ENCODE assay signal across 9 cellular contexts in the genomic region with DNA sequence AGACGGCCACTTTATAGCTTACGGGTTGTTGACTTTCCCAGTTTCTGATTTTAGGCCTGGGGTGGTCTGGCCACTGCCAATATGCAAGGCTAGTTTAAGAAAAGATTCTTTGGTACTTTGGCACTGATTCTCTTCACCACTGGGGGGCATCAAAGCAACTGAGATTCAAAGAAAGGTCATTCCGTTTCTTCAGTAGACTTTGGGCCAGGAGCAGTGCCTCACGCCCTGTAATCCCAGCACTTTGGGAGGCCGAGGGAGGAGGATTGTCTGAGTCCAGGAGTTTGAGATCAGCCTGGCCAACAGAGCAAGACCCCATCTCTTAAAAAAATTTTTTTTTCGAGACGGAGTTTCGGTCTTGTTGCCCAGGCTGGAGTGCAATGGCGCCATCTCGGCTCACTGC. TPM values are rescaled to one million over a fixed set of nuclear protein-coding genes. Genes with fewer than 3 reads are reported as not detected.
DNase-seq lines count a peak whose midpoint lies in the region; ATAC-seq and TF ChIP-seq lines count a peak whose summit lies in the region.
"Had no signal": no experiment of that assay in that cellular context is flagged by ENCODE, and none has a peak within 500 bp of the region (broad histone marks: within the 10 kb centered on the region; RNA-seq: fewer than 3 reads in every experiment).

No MANE protein-coding gene starts in this region.

- intact Hi-C loops in transverse colon (cut with DNase I; ENCODE audit: low total_unique reads) = no loop called here

- no peak overlapping the region for H3K27ac Mint-ChIP-seq in activated naive CD4-positive, alpha-beta T cell treated with anti-CD3 and anti-CD28 coated beads, Interleukin-2, amount 10 ng/mL, durations not matched to agents 7 days and 5 days

- H3K4me3 ChIP-seq in transverse colon = no peak overlapping the region
- H3K4me3 ChIP-seq: BLaER1 had no signal

- in situ Hi-C loops in transverse colon (cut with MboI; ENCODE audit: low pct_ligation_motif_present in 1 of 4, low pct_unique_long_range_greater_than_20kb in 1 of 4, low sequenced_read_pairs in 3 of 4) = loop anchor here in 1 of 4 donors (25.0 kb wide), 1 partner anchor 404 kb away; no protein-coding TSS in a partner anchor

- TF ChIP-seq CTCF in transverse colon (IDR thresholded peaks at IDR 0.05) = peak; percentile 35 to 49 (median 44)

- H3K27ac ChIP-seq in transverse colon = no peak overlapping the region
- H3K27ac ChIP-seq: BLaER1 had no signal

- peaks cover 66% of the 10 kb centered on the region for H3K36me3 Mint-ChIP-seq in activated naive CD4-positive, alpha-beta T cell treated with anti-CD3 and anti-CD28 coated beads, Interleukin-2, amount 10 ng/mL, durations not matched to agents 7 days and 5 days

- H3K9me3 Mint-ChIP-seq in activated naive CD4-positive, alpha-beta T cell treated with anti-CD3 and anti-CD28 coated beads, Interleukin-2, amount 10 ng/mL, durations not matched to agents 7 days and 5 days = no peaks in the 10 kb centered on the region

- 74 to 100% methylated on average over 2 to 10 of the region's 10 CpGs for WGBS in transverse colon (ENCODE audit: low coverage in 1 of 2), 2 donors

- peaks cover 0 to 61% (median 20%) of the 10 kb centered on the region in 4 donors for H3K36me3 ChIP-seq in transverse colon

- no peaks in the 10 kb centered on the region for H3K27me3 ChIP-seq in transverse colon
- H3K27me3 ChIP-seq: BLaER1 had no signal

- ATAC-seq in GM19351 (IDR thresholded peaks at IDR 0.05; ENCODE audit: unreplicated experiment) (no peak), GM18520 (IDR thresholded peaks at IDR 0.05; ENCODE audit: unreplicated experiment) (no peak)

- peaks cover 8% of the 10 kb centered on the region for H3K4me1 Mint-ChIP-seq in activated naive CD4-positive, alpha-beta T cell treated with anti-CD3 and anti-CD28 coated beads, Interleukin-2, amount 10 ng/mL, durations not matched to agents 7 days and 5 days

- H3K4me3 Mint-ChIP-seq in activated naive CD4-positive, alpha-beta T cell treated with anti-CD3 and anti-CD28 coated beads, Interleukin-2, amount 10 ng/mL, durations not matched to agents 7 days and 5 days = no peak overlapping the region

- no peak for TF ChIP-seq EP300 in transverse colon (IDR thresholded peaks at IDR 0.05; ENCODE audit: low read depth)

- peak; percentile 18 for DNase-seq in DMS79 treated with DMSO at 0.1 percent for 48 hours (lab: John Stamatoyannopoulos, UW)
- no peak for DNase-seq in DMS79 (lab: John Stamatoyannopoulos, UW)
- DNase-seq in Kasumi-1 (lab: John Stamatoyannopoulos, UW) = peak; percentile 8 to 9
- peak; percentile 54 for DNase-seq in activated naive CD4-positive, alpha-beta T cell treated with anti-CD3 and anti-CD28 coated beads, Interleukin-2, amount 10 ng/mL, durations not matched to agents 7 days and 5 days
- DNase-seq in iPS-NIHi11 (ENCODE audit: low spot score) = peak; percentile 54
- DNase-seq in transverse colon = no peak

- no peak for TF ChIP-seq POLR2A in transverse colon (IDR thresholded peaks at IDR 0.05)

- CTCF ChIA-PET in activated naive CD4-positive, alpha-beta T cell treated with anti-CD3 and anti-CD28 coated beads, Interleukin-2, amount 10 ng/mL, durations not matched to agents 7 days and 5 days (lab: Charles Lee) = interaction anchor here (0.9 to 1.8 kb wide), 6 partner anchors 9 to 163 kb away, joined by 4 to 6 read pairs (median 4); no protein-coding TSS in a partner anchor

- H3K4me1 ChIP-seq in transverse colon = no peaks in the 10 kb centered on the region
- H3K4me1 ChIP-seq: BLaER1 had no signal

- H3K9me3 ChIP-seq in transverse colon = no peaks in the 10 kb centered on the region

- H3K27me3 Mint-ChIP-seq in activated naive CD4-positive, alpha-beta T cell treated with anti-CD3 and anti-CD28 coated beads, Interleukin-2, amount 10 ng/mL, durations not matched to agents 7 days and 5 days = no peaks in the 10 kb centered on the region

RNA-seq across cellular contexts. Expression of gene RPA1, which starts 53.0 kb away (rescaled TPM):
- total RNA-seq in transverse colon = 100 to 1,000 TPM in 1 of 4 donors, 10 to 100 TPM in 2, 1 to 10 TPM in 1; 6.4 to 160 (median 23.9) TPM

RNA-seq across cellular contexts. Expression of gene SMYD4, which starts 53.1 kb away (rescaled TPM):
- total RNA-seq in transverse colon = 10 to 100 TPM in 2 of 4 donors, 1 to 10 TPM in 2; 4.1 to 14.8 (median 9.0) TPM

Comparison
In these comparisons a context has a peak if more than half of its experiments do, and no peak if none do; other contexts are left out.
1. DNase-seq: peak in DMS79 treated with DMSO at 0.1 percent for 48 hours (single experiment), Kasumi-1 (2 of 2), activated naive CD4-positive, alpha-beta T cell treated with anti-CD3 and anti-CD28 coated beads, Interleukin-2, amount 10 ng/mL, durations not matched to agents 7 days and 5 days (single experiment) and iPS-NIHi11 (single experiment); none in DMS79 (single experiment) and transverse colon (single experiment).